8 cellular contexts compared by ENCODE assay signal in the genomic region with DNA sequence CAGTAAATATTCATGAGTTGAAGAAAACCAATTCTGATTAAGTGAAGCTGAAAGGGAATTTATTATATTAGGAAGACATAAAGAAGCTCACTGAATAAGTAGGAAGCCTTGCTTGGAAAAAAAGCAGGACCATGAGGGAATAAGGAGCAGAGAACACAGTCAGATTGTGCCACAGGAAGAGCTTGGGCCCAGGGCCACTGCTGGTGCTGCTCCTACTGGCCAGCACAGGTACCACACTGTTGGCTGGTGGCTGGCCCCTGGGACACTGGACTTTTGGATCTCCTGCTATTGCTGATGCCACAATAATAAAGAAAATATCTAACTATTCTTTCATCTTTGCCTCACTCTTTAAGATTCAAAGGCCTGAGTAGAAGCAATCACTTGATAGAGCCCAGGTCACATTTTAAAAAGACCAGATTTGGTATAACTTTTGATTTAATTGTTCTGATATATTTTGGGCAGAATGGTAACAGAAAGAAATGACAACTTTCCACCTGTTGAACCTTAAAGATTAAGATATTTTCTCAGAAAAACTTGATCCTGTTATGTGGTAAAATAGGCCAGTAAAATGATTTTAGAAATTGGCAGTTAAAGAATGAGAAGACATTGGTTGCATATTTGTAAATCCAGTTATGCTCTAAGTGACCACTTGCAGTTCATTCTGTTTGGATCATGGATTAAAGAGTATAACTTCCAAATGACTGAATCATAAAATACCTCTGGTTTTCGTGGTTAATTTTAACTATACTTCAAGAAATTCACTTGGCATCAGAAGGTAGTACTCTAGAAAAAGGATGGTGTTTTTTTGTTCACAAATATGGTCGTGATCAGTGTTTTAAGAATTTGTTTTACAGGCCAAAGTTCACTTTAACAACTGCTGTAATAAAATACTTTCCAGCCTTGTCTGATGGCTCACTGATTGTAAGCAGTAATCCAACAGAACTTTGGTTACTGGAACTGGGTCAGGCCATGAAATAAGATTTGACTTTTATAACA.
DNase-seq lines count a peak whose midpoint lies in the region; ATAC-seq and TF ChIP-seq lines count a peak whose summit lies in the region.

No MANE protein-coding gene starts in this region.

- H3K4me3 ChIP-seq in dorsolateral prefrontal cortex (no peak overlapping the region), muscle layer of duodenum (ENCODE audit: low read depth in 1 of 2, low read length in 2 of 2) (no peak overlapping the region), coronary artery (no peak overlapping the region)

- H3K4me1 ChIP-seq in muscle layer of duodenum (ENCODE audit: control insufficient read depth in 1 of 2, insufficient read depth in 2 of 2, low read length in 2 of 2) = peaks cover 0 to 18% of the 10 kb centered on the region in 2 donors

- peak in 35 of 56 donors; percentile 11 to 55 (median 30) for TF ChIP-seq CTCF in dorsolateral prefrontal cortex (IDR thresholded peaks at IDR 0.05 in 54 of 56, conservative IDR thresholded peaks at IDR 0.05 in 2 of 56; ENCODE audit: low read depth in 1 of 56, partially characterized antibody in 56 of 56)
- TF ChIP-seq CTCF in coronary artery (IDR thresholded peaks at IDR 0.05) = no peak

- peak; percentile 33 for DNase-seq in A172 (ENCODE audit: low spot score)
- peak; percentile 56 for DNase-seq in HuH-7 (ENCODE audit: low spot score)
- DNase-seq in dorsolateral prefrontal cortex = no peak
- DNase-seq in coronary artery (ENCODE audit: low spot score) = no peak
- no peak for DNase-seq in NCI-H524 treated with DMSO at 0.1 percent for 48 hours (lab: John Stamatoyannopoulos, UW)
- DNase-seq in COR-L47 (lab: John Stamatoyannopoulos, UW) = no peak

- peak; percentile 77 for ATAC-seq in GM18909 (IDR thresholded peaks at IDR 0.05; ENCODE audit: poor library complexity, unreplicated experiment)

- intact Hi-C loops in dorsolateral prefrontal cortex (cut with DNase I) = no loop called here

- H3K27ac ChIP-seq in dorsolateral prefrontal cortex (no peak overlapping the region), muscle layer of duodenum (ENCODE audit: low read length) (peak overlapping the region; percentile 37), coronary artery (peak overlapping the region in 1 of 2 donors; percentile 47)

- no peaks in the 10 kb centered on the region for H3K9me3 ChIP-seq in muscle layer of duodenum (ENCODE audit: control insufficient read depth in 1 of 2, low read length in 2 of 2)

- H3K27me3 ChIP-seq in dorsolateral prefrontal cortex (no peaks in the 10 kb centered on the region), muscle layer of duodenum (ENCODE audit: low read depth, low read length) (no peaks in the 10 kb centered on the region)

- peaks cover 10 to 26% of the 10 kb centered on the region in 2 donors for H3K36me3 ChIP-seq in muscle layer of duodenum (ENCODE audit: control insufficient read depth in 1 of 2, insufficient read depth in 2 of 2, low read length in 2 of 2)

Comparison
In these comparisons a context has a peak if more than half of its experiments do, and no peak if none do; other contexts are left out.
1. DNase-seq: peak in A172 (single experiment) and HuH-7 (single experiment); none in dorsolateral prefrontal cortex (0 of 10), coronary artery (single experiment), NCI-H524 treated with DMSO at 0.1 percent for 48 hours (single experiment) and COR-L47 (single experiment).